ENCODE assay signal across 16 cellular contexts in genomic region chr5:81046041-81046440, GRCh38.
DNase-seq lines count a peak whose midpoint lies in the region; ATAC-seq and TF ChIP-seq lines count a peak whose summit lies in the region.
"Had no signal": no experiment of that assay in that cellular context is flagged by ENCODE, and none has a peak within 500 bp of the region (broad histone marks: within the 10 kb centered on the region; RNA-seq: fewer than 3 reads in every experiment).

No MANE protein-coding gene starts in this region.

- peaks cover 14% of the 10 kb centered on the region for H3K27me3 Mint-ChIP-seq in CD4-positive, CD25-positive, alpha-beta regulatory T cell
- peaks cover 0 to 7% (median 2%) of the 10 kb centered on the region in 3 donors for H3K27me3 Mint-ChIP-seq in CD14-positive monocyte (ENCODE audit: low read depth in 3 of 3)

- peaks cover 3% of the 10 kb centered on the region for H3K27me3 ChIP-seq in CD4-positive, CD25-positive, alpha-beta regulatory T cell (ENCODE audit: control insufficient read depth, insufficient read depth, low read length)

- no peak for TF ChIP-seq CTCF in CD14-positive monocyte (IDR thresholded peaks at IDR 0.05)

- DNase-seq in CD4-positive, CD25-positive, alpha-beta regulatory T cell = no peak
- DNase-seq in medulla oblongata (ENCODE audit: extremely low spot score) (peak; percentile 82), superior temporal gyrus (ENCODE audit: extremely low spot score) (peak; percentile 71), CD14-positive monocyte (ENCODE audit: low spot score) (no peak), mesenteric fat pad (ENCODE audit: low spot score) (no peak)
- no peak for DNase-seq in stimulated activated CD4-positive, alpha-beta T cell treated with anti-CD3 and anti-CD28 coated beads, Interleukin-15, amount 100 ng/mL, for 24 hours
- DNase-seq: C1 segment of cervical spinal cord; CD8-positive, alpha-beta T cell; COR-L47; DMS153; DMS79 treated with DMSO at 0.1 percent for 48 hours; EL; H7 had no signal

- H3K9me3 ChIP-seq in CD4-positive, CD25-positive, alpha-beta regulatory T cell (ENCODE audit: control insufficient read depth in 2 of 2, low read length in 2 of 2) = no peaks in the 10 kb centered on the region

- H3K4me3 ChIP-seq in CD4-positive, CD25-positive, alpha-beta regulatory T cell (ENCODE audit: low read depth, low read length) = no peak overlapping the region
- H3K4me3 ChIP-seq: GM23338 had no signal

- no peaks in the 10 kb centered on the region for H3K4me1 ChIP-seq in CD4-positive, CD25-positive, alpha-beta regulatory T cell (ENCODE audit: control insufficient read depth, insufficient read depth, low read length, poor library complexity, severe bottlenecking)

- H3K27ac ChIP-seq in CD4-positive, CD25-positive, alpha-beta regulatory T cell (ENCODE audit: insufficient read depth, low read length, poor library complexity, severe bottlenecking) = no peak overlapping the region
- H3K27ac ChIP-seq in cingulate gyrus (ENCODE audit: low read depth, low read length) = peak overlapping the region; percentile 87

- H3K27ac Mint-ChIP-seq in CD4-positive, CD25-positive, alpha-beta regulatory T cell = peak overlapping the region in 2 of 3 donors; percentile 40 to 45
- H3K27ac Mint-ChIP-seq in CD14-positive monocyte = no peak overlapping the region
- H3K27ac Mint-ChIP-seq: B cell, GM23338 had no signal

- peaks cover 3 to 60% (median 10%) of the 10 kb centered on the region in 4 donors for H3K4me1 Mint-ChIP-seq in CD4-positive, CD25-positive, alpha-beta regulatory T cell
- H3K4me1 Mint-ChIP-seq in CD14-positive monocyte = no peaks in the 10 kb centered on the region
- H3K4me1 Mint-ChIP-seq: B cell had no signal

- ATAC-seq in CD4-positive, CD25-positive, alpha-beta regulatory T cell (ENCODE audit: low read depth in 2 of 2) = no peak
- ATAC-seq: CD8-positive, alpha-beta T cell; GM23338 had no signal

- H3K9me3 Mint-ChIP-seq in CD4-positive, CD25-positive, alpha-beta regulatory T cell = peaks cover 0 to 1% (median 0%) of the 10 kb centered on the region in 7 donors
- peaks cover 0 to 8% (median 0%) of the 10 kb centered on the region in 7 donors for H3K9me3 Mint-ChIP-seq in CD14-positive monocyte
- H3K9me3 Mint-ChIP-seq: CD8-positive, alpha-beta T cell; GM23338 had no signal

- H3K4me3 Mint-ChIP-seq in CD4-positive, CD25-positive, alpha-beta regulatory T cell = no peak overlapping the region
- H3K4me3 Mint-ChIP-seq in CD14-positive monocyte = no peak overlapping the region
- H3K4me3 Mint-ChIP-seq: B cell; CD8-positive, alpha-beta T cell; GM23338 had no signal

- peaks cover 37% of the 10 kb centered on the region for H3K36me3 Mint-ChIP-seq in CD4-positive, CD25-positive, alpha-beta regulatory T cell
- no peaks in the 10 kb centered on the region for H3K36me3 Mint-ChIP-seq in CD14-positive monocyte

- peaks cover 5% of the 10 kb centered on the region for H3K36me3 ChIP-seq in CD4-positive, CD25-positive, alpha-beta regulatory T cell (ENCODE audit: control insufficient read depth, insufficient read depth, low read length)

- intact Hi-C loops in CD14-positive monocyte (cut with micrococcal nuclease) = no loop called here

Comparison
In these comparisons a context has a peak if more than half of its experiments do, and no peak if none do; other contexts are left out.
1. DNase-seq: peak in medulla oblongata (single experiment) and superior temporal gyrus (single experiment); none in CD4-positive, CD25-positive, alpha-beta regulatory T cell (0 of 3), stimulated activated CD4-positive, alpha-beta T cell treated with anti-CD3 and anti-CD28 coated beads, Interleukin-15, amount 100 ng/mL, for 24 hours (single experiment), CD14-positive monocyte (single experiment) and mesenteric fat pad (single experiment).
2. H3K27ac Mint-ChIP-seq: peak in CD4-positive, CD25-positive, alpha-beta regulatory T cell (2 of 3); none in CD14-positive monocyte (0 of 7).